Comparison of ENCODE assay signal across 25 cellular contexts in the genomic region with DNA sequence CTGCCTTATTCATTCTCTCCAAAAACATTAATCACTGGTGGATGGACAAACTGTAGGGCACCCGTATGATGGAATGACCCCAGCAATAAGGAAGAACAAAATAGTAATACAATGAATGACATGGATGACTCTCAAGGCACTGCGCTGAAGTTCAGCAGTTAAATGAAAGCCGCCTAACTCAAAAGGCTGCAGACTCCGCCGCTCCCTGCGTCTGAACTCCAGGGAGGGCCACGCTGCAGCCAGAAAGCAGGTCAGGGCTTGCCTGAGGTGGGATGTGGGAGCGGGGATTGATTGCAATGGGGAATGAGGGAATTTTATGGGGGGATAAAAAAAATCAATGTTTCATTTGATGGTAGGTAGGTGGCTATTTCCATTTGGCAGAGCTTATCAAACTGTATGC.
"Had no signal": no experiment of that assay in that cellular context is flagged by ENCODE, and none has a peak within 500 bp of the region (broad histone marks: within the 10 kb centered on the region; RNA-seq: fewer than 3 reads in every experiment).

No MANE protein-coding gene starts in this region.

- H3K27me3 Mint-ChIP-seq: activated naive CD8-positive, alpha-beta T cell had no signal

- H3K27ac ChIP-seq: KMS-11, Peyer's patch had no signal

- H3K4me2 ChIP-seq: KMS-11 had no signal

- H3K9me3 ChIP-seq: MG63, Peyer's patch had no signal

- H3K27me3 ChIP-seq: MG63, Peyer's patch had no signal

- H3K4me3 ChIP-seq: MG63, Peyer's patch had no signal

- H3K4me3 Mint-ChIP-seq: activated CD4-positive, alpha-beta T cell treated with anti-CD3 and anti-CD28 coated beads, Interleukin-2, amount 10 ng/mL, durations not matched to agents 24 days and 14 days; activated naive CD4-positive, alpha-beta T cell treated with anti-CD3 and anti-CD28 coated beads for 36 hours; activated naive CD8-positive, alpha-beta T cell; activated T-helper 17 cell treated with anti-CD3 and anti-CD28 coated beads, Interleukin-2, amount 50 U/mL, for 72 hours; brain; T-helper 1 cell treated with Interleukin-12 subunit alpha and Interleukin-12 subunit beta and Interleukin-4 antibody, amounts not matched to agents 30 μg/mL and 1 μg/mL, for 36 hours; WTC11 had no signal

- DNase-seq: activated CD4-positive, alpha-beta T cell treated with anti-CD3 and anti-CD28 coated beads, Interleukin-2, amount 10 ng/mL, durations not matched to agents 24 days and 14 days; activated CD4-positive, alpha-beta T cell treated with anti-CD3 and anti-CD28 coated beads, Interleukin-2, amount 50 U/mL, for 48 hours; activated CD4-positive, CD25-positive, alpha-beta regulatory T cell treated with anti-CD3 and anti-CD28 coated beads, Interleukin-2, amount 50 U/mL, for 72 hours; activated CD8-positive, alpha-beta memory T cell treated with anti-CD3 and anti-CD28 coated beads for 24 hours; activated gamma-delta T cell; activated naive CD4-positive, alpha-beta T cell treated with anti-CD3 and anti-CD28 coated beads for 36 hours; activated T-cell treated with anti-CD3 and anti-CD28 coated beads, Interleukin-2, amount 50 U/mL, for 48 hours; amygdala; IMR-90; MG63; MV-4-11; NCI-H1092 treated with DMSO at 0.1 percent for 48 hours; NCI-H1436; NCI-H1694 treated with DMSO at 0.1 percent for 48 hours; NCI-H2029 treated with DMSO at 0.1 percent for 48 hours; NCI-H345; NCI-H510A; Peyer's patch; SHP77 had no signal

- H3K9me3 Mint-ChIP-seq: activated CD4-positive, alpha-beta T cell treated with anti-CD3 and anti-CD28 coated beads, Interleukin-2, amount 10 ng/mL, durations not matched to agents 24 days and 14 days; activated naive CD4-positive, alpha-beta T cell treated with anti-CD3 and anti-CD28 coated beads for 36 hours; activated T-helper 17 cell treated with anti-CD3 and anti-CD28 coated beads, Interleukin-2, amount 50 U/mL, for 72 hours; T-helper 1 cell treated with Interleukin-12 subunit alpha and Interleukin-12 subunit beta and Interleukin-4 antibody, amounts not matched to agents 30 μg/mL and 1 μg/mL, for 36 hours; WTC11 had no signal

- H3K36me3 Mint-ChIP-seq: activated naive CD8-positive, alpha-beta T cell; brain; WTC11 had no signal

- H3K4me1 ChIP-seq: Peyer's patch had no signal

- H3K4me1 Mint-ChIP-seq: activated CD4-positive, alpha-beta T cell treated with anti-CD3 and anti-CD28 coated beads, Interleukin-2, amount 10 ng/mL, durations not matched to agents 24 days and 14 days; activated T-helper 17 cell treated with anti-CD3 and anti-CD28 coated beads, Interleukin-2, amount 50 U/mL, for 72 hours had no signal

- ATAC-seq: activated T-helper 17 cell treated with anti-CD3 and anti-CD28 coated beads, Interleukin-2, amount 50 U/mL, for 72 hours; WTC11 had no signal

- H3K27ac Mint-ChIP-seq: activated CD4-positive, alpha-beta T cell treated with anti-CD3 and anti-CD28 coated beads, Interleukin-2, amount 10 ng/mL, durations not matched to agents 24 days and 14 days; activated naive CD4-positive, alpha-beta T cell treated with anti-CD3 and anti-CD28 coated beads for 36 hours; activated naive CD8-positive, alpha-beta T cell; activated T-helper 17 cell treated with anti-CD3 and anti-CD28 coated beads, Interleukin-2, amount 50 U/mL, for 72 hours; T-helper 1 cell treated with Interleukin-12 subunit alpha and Interleukin-12 subunit beta and Interleukin-4 antibody, amounts not matched to agents 30 μg/mL and 1 μg/mL, for 36 hours; WTC11 had no signal

- H3K36me3 ChIP-seq: MG63, Peyer's patch had no signal
